ENCODE assay signal across 1 cellular context in genomic region chr2:54722641-54723299, GRCh38.
TF ChIP-seq lines count a peak whose summit lies in the region.

No MANE protein-coding gene starts in this region.

TF ChIP-seq in GM23338, 12 proteins besides CTCF, POLR2A, EP300 and RAD21 (continued from another document):
- TF ChIP-seq REST (IDR thresholded peaks at IDR 0.05; ENCODE audit: unreplicated experiment) (no peak), JUNB (IDR thresholded peaks at IDR 0.05; ENCODE audit: unreplicated experiment) (no peak), EZH2phosphoT487 (IDR thresholded peaks at IDR 0.05; ENCODE audit: unreplicated experiment) (no peak), ZNF331 (CRISPR knock-in tag; IDR thresholded peaks at IDR 0.05; ENCODE audit: low read depth) (no peak)
TF ChIP-seq in GM23338: peak in this region for 0.
